In genomic region chr22:23280356-23281052, GRCh38 we compare ENCODE assay signal across 15 cellular contexts.
DNase-seq lines count a peak whose midpoint lies in the region; ATAC-seq and TF ChIP-seq lines count a peak whose summit lies in the region.
"Had no signal": no experiment of that assay in that cellular context is flagged by ENCODE, and none has a peak within 500 bp of the region (broad histone marks: within the 10 kb centered on the region; RNA-seq: fewer than 3 reads in every experiment).

No MANE protein-coding gene starts in this region.

- no peak overlapping the region for H3K4me3 ChIP-seq in CD4-positive, alpha-beta memory T cell (ENCODE audit: low read length in 2 of 2)
- no peak overlapping the region for H3K4me3 ChIP-seq in RWPE2 (ENCODE audit: severe bottlenecking)
- H3K4me3 ChIP-seq: smooth muscle cell had no signal

- H3K9me3 ChIP-seq in CD4-positive, alpha-beta memory T cell (ENCODE audit: control insufficient read depth in 1 of 2, low read length in 2 of 2) = no peaks in the 10 kb centered on the region
- H3K9me3 ChIP-seq in RWPE2 (ENCODE audit: severe bottlenecking) = peaks cover 7% of the 10 kb centered on the region

- no peak for DNase-seq in CD4-positive, alpha-beta memory T cell
- DNase-seq in RWPE2 (ENCODE audit: low spot score) (peak; percentile 54), neural crest cell (ENCODE audit: low read depth, low spot score) (no peak), sciatic nerve (ENCODE audit: low spot score) (no peak), anterior cingulate cortex (lab: John Stamatoyannopoulos, UW) (no peak), GM13977 (ENCODE audit: low spot score) (no peak)
- DNase-seq in effector memory CD8-positive, alpha-beta T cell = no peak
- DNase-seq: activated B cell treated with CpG ODN at 0.5 μM for 24 hours; DMS79; effector CD8-positive, alpha-beta T cell; kidney glomerular epithelial cell; NCI-H446; OCI-M1 had no signal

- H3K4me1 ChIP-seq in CD4-positive, alpha-beta memory T cell (ENCODE audit: insufficient read depth, low read length) = peaks cover 11% of the 10 kb centered on the region
- H3K4me1 ChIP-seq in RWPE2 (ENCODE audit: insufficient read depth, poor library complexity, severe bottlenecking) = peaks cover 45% of the 10 kb centered on the region

- H3K36me3 Mint-ChIP-seq in CD4-positive, alpha-beta memory T cell = peaks cover 4 to 38% of the 10 kb centered on the region in 2 donors
- H3K36me3 Mint-ChIP-seq in effector memory CD8-positive, alpha-beta T cell (ENCODE audit: insufficient read depth) = peaks cover 16% of the 10 kb centered on the region
- H3K36me3 Mint-ChIP-seq in neural crest cell (ENCODE audit: low read depth) = peaks cover 2% of the 10 kb centered on the region

- CTCF ChIA-PET in CD4-positive, alpha-beta memory T cell (lab: Charles Lee; ENCODE audit: partially characterized antibody) = interaction anchor here (16.7 kb wide), 1 partner anchor 103 kb away, joined by 423 read pairs; the partner anchor contains the start of gene BCR

- no peaks in the 10 kb centered on the region for H3K9me3 Mint-ChIP-seq in CD4-positive, alpha-beta memory T cell
- no peaks in the 10 kb centered on the region for H3K9me3 Mint-ChIP-seq in effector memory CD8-positive, alpha-beta T cell
- H3K9me3 Mint-ChIP-seq in neural crest cell = no peaks in the 10 kb centered on the region
- H3K9me3 Mint-ChIP-seq: activated B cell treated with CpG ODN at 0.5 μM for 24 hours had no signal

- H3K27ac Mint-ChIP-seq in CD4-positive, alpha-beta memory T cell = peak overlapping the region; percentile 6 to 90 (median 57)
- H3K27ac Mint-ChIP-seq in effector memory CD8-positive, alpha-beta T cell = peak overlapping the region; percentile 88 to 91
- H3K27ac Mint-ChIP-seq in neural crest cell (ENCODE audit: unreplicated experiment) = peak overlapping the region; percentile 92
- H3K27ac Mint-ChIP-seq: activated B cell treated with CpG ODN at 0.5 μM for 24 hours had no signal

- H3K4me1 Mint-ChIP-seq in CD4-positive, alpha-beta memory T cell = peaks cover 6 to 38% (median 14%) of the 10 kb centered on the region in 4 donors
- peaks cover 30 to 33% of the 10 kb centered on the region in 2 donors for H3K4me1 Mint-ChIP-seq in effector memory CD8-positive, alpha-beta T cell (ENCODE audit: low read depth in 2 of 2)
- no peaks in the 10 kb centered on the region for H3K4me1 Mint-ChIP-seq in neural crest cell

- in situ Hi-C loops in GM13977 (cut with MboI; ENCODE audit: low pct_unique_long_range_greater_than_20kb, low sequenced_read_pairs, unreplicated experiment) = no loop called here

- H3K27ac ChIP-seq in CD4-positive, alpha-beta memory T cell (ENCODE audit: low read depth, low read length) = no peak overlapping the region
- peak overlapping the region; percentile 77 for H3K27ac ChIP-seq in RWPE2 (ENCODE audit: poor library complexity, severe bottlenecking)

- POLR2A ChIA-PET in CD4-positive, alpha-beta memory T cell (lab: Charles Lee; ENCODE audit: partially characterized antibody) = no interaction called here

- no peak for ATAC-seq in RWPE2 (ENCODE audit: low read depth)
- no peak for ATAC-seq in effector memory CD8-positive, alpha-beta T cell (replicated peaks)
- ATAC-seq in sciatic nerve = no peak
- ATAC-seq in HG03039 (IDR thresholded peaks at IDR 0.05; ENCODE audit: unreplicated experiment) = no peak

- H3K4me3 Mint-ChIP-seq in CD4-positive, alpha-beta memory T cell = no peak overlapping the region
- peak overlapping the region; percentile 29 to 38 for H3K4me3 Mint-ChIP-seq in effector memory CD8-positive, alpha-beta T cell
- no peak overlapping the region for H3K4me3 Mint-ChIP-seq in neural crest cell
- H3K4me3 Mint-ChIP-seq: activated B cell treated with CpG ODN at 0.5 μM for 24 hours had no signal

- peaks cover 45% of the 10 kb centered on the region for H3K36me3 ChIP-seq in CD4-positive, alpha-beta memory T cell (ENCODE audit: insufficient read depth, low read length)
- H3K36me3 ChIP-seq in RWPE2 (ENCODE audit: low read depth) = peaks cover 72% of the 10 kb centered on the region

- no peaks in the 10 kb centered on the region for H3K27me3 ChIP-seq in CD4-positive, alpha-beta memory T cell (ENCODE audit: insufficient read depth, low read length)
- no peaks in the 10 kb centered on the region for H3K27me3 ChIP-seq in RWPE2 (ENCODE audit: insufficient read depth, poor library complexity, severe bottlenecking)

- TF ChIP-seq CTCF in RWPE2 (IDR thresholded peaks at IDR 0.05; ENCODE audit: poor library complexity, severe bottlenecking) (no peak), neural crest cell (conservative IDR thresholded peaks at IDR 0.05) (no peak), GM13977 (IDR thresholded peaks at IDR 0.05; ENCODE audit: extremely low read depth, insufficient read depth, missing control alignments) (no peak)

- H3K27me3 Mint-ChIP-seq in CD4-positive, alpha-beta memory T cell = no peaks in the 10 kb centered on the region
- H3K27me3 Mint-ChIP-seq in effector memory CD8-positive, alpha-beta T cell = no peaks in the 10 kb centered on the region
- H3K27me3 Mint-ChIP-seq in neural crest cell (ENCODE audit: low read depth) = no peaks in the 10 kb centered on the region
- H3K27me3 Mint-ChIP-seq: activated B cell treated with CpG ODN at 0.5 μM for 24 hours had no signal

- intact Hi-C loops in CD4-positive, alpha-beta memory T cell (cut with micrococcal nuclease) = loop anchor here (1.0 to 10.0 kb wide), 3 partner anchors 38 to 106 kb away; no protein-coding TSS in a partner anchor
- intact Hi-C loops in sciatic nerve (cut with DNase I) = loop anchor here (1.0 kb wide), 1 partner anchor 102 kb away; no protein-coding TSS in a partner anchor

Comparison
In these comparisons a context has a peak if more than half of its experiments do, and no peak if none do; other contexts are left out.
1. H3K4me3 Mint-ChIP-seq: peak in effector memory CD8-positive, alpha-beta T cell (2 of 2); none in CD4-positive, alpha-beta memory T cell (0 of 8) and neural crest cell (single experiment).
2. Peak in every context shown above with its lines, with median percentiles within 50 percentile points of each other: H3K27ac Mint-ChIP-seq.